ENCODE assay signal across 8 cellular contexts in genomic region chr2:231960810-231961348, GRCh38. TPM values are rescaled to one million over a fixed set of nuclear protein-coding genes. Genes with fewer than 3 reads are reported as not detected.
A peak's percentile ranks its signal among the peaks of the same experiment; 100 is the strongest.
DNase-seq lines count a peak whose midpoint lies in the region; ATAC-seq and TF ChIP-seq lines count a peak whose summit lies in the region.

No MANE protein-coding gene starts in this region.

- H3K27me3 ChIP-seq in KMS-11 (ENCODE audit: insufficient read depth, low read depth) (no peaks in the 10 kb centered on the region), ectodermal cell (ENCODE audit: control insufficient read depth, insufficient read depth, low read length, poor library complexity, severe bottlenecking) (no peaks in the 10 kb centered on the region), neural progenitor cell (no peaks in the 10 kb centered on the region)

- peaks cover 9% of the 10 kb centered on the region for H3K4me1 ChIP-seq in KMS-11 (ENCODE audit: low read depth, poor library complexity, severe bottlenecking)
- peaks cover 7% of the 10 kb centered on the region for H3K4me1 ChIP-seq in ectodermal cell (ENCODE audit: control insufficient read depth, insufficient read depth, low read length)
- peaks cover 5% of the 10 kb centered on the region for H3K4me1 ChIP-seq in neural progenitor cell

- ATAC-seq in HG03159 (IDR thresholded peaks at IDR 0.05; ENCODE audit: unreplicated experiment) = no peak

- peak overlapping the region; percentile 87 for H3K27ac Mint-ChIP-seq in neural progenitor cell

- H3K4me3 ChIP-seq in GM12865 (ENCODE audit: low read depth, low read length) = peak overlapping the region; percentile 92
- H3K4me3 ChIP-seq in KMS-11 (IDR thresholded peaks at IDR 0.05; ENCODE audit: insufficient read depth, low read depth, low read length) = no peak overlapping the region
- H3K4me3 ChIP-seq in ectodermal cell (ENCODE audit: insufficient read depth, low read depth, low read length) = peak overlapping the region; percentile 67
- H3K4me3 ChIP-seq in neural progenitor cell = peak overlapping the region; percentile 68

- TF ChIP-seq CTCF in GM12865 (IDR thresholded peaks at IDR 0.05; ENCODE audit: insufficient read depth, low read depth, low read length, missing control alignments) (no peak), KMS-11 (conservative IDR thresholded peaks at IDR 0.05; ENCODE audit: low read depth, low read length) (no peak), neural progenitor cell (IDR thresholded peaks at IDR 0.05) (no peak)

- peak overlapping the region; percentile 89 for H3K4me2 ChIP-seq in KMS-11
- H3K4me2 ChIP-seq in neural progenitor cell = peak overlapping the region; percentile 85

- peak overlapping the region; percentile 66 for H3K27ac ChIP-seq in KMS-11
- H3K27ac ChIP-seq in ectodermal cell (ENCODE audit: insufficient read depth, low read depth, low read length, poor library complexity, severe bottlenecking) = no peak overlapping the region
- H3K27ac ChIP-seq in neural progenitor cell = no peak overlapping the region

- H3K9me3 ChIP-seq in ectodermal cell (ENCODE audit: control insufficient read depth, low read length) = no peaks in the 10 kb centered on the region
- no peaks in the 10 kb centered on the region for H3K9me3 ChIP-seq in neural progenitor cell (ENCODE audit: low read depth)

- H3K27me3 Mint-ChIP-seq in neural progenitor cell (ENCODE audit: insufficient read depth, low read depth) = peaks cover 5% of the 10 kb centered on the region

- H3F3A ChIP-seq in neural progenitor cell (ENCODE audit: low read depth) = peaks cover 9% of the 10 kb centered on the region

- WGBS in ectodermal cell, 2 experiments = 69 to 73% methylated on average over 18 of the region's 18 CpGs

- peak overlapping the region; percentile 97 for H3K4me3 Mint-ChIP-seq in neural progenitor cell

- no peak for DNase-seq in GM12865 (ENCODE audit: low read depth)
- DNase-seq in neural progenitor cell (ENCODE audit: low spot score) = no peak
- no peak for DNase-seq in KG1 (lab: John Stamatoyannopoulos, UW)
- DNase-seq in stimulated activated CD4-positive, alpha-beta T cell treated with anti-CD3 and anti-CD28 coated beads, Interleukin-2, amount 100 ng/mL, for 24 hours = no peak
- no peak for DNase-seq in NCI-H1417 (lab: John Stamatoyannopoulos, UW)

- H4K20me1 ChIP-seq in KMS-11 (ENCODE audit: insufficient read depth) (no peaks in the 10 kb centered on the region), neural progenitor cell (ENCODE audit: low read depth) (no peaks in the 10 kb centered on the region)

- H3K9me3 Mint-ChIP-seq in neural progenitor cell = no peaks in the 10 kb centered on the region

- H3K36me3 ChIP-seq in KMS-11 (ENCODE audit: insufficient read depth) (no peaks in the 10 kb centered on the region), ectodermal cell (ENCODE audit: control insufficient read depth, insufficient read depth, low read length) (no peaks in the 10 kb centered on the region), neural progenitor cell (no peaks in the 10 kb centered on the region)

- H2AFZ ChIP-seq in KMS-11 (ENCODE audit: low read depth) = peak overlapping the region; percentile 89
- H2AFZ ChIP-seq in neural progenitor cell (replicated peaks) = peak overlapping the region; percentile 87

- H3K9ac ChIP-seq in KMS-11 (peak overlapping the region; percentile 90), neural progenitor cell (peak overlapping the region; percentile 30)

- peaks cover 4% of the 10 kb centered on the region for H3K36me3 Mint-ChIP-seq in neural progenitor cell

- H3K4me1 Mint-ChIP-seq in neural progenitor cell = peaks cover 27% of the 10 kb centered on the region

- peaks cover 41% of the 10 kb centered on the region for H3K79me2 ChIP-seq in KMS-11 (ENCODE audit: insufficient read depth, low read depth)
- peaks cover 39% of the 10 kb centered on the region for H3K79me2 ChIP-seq in neural progenitor cell (ENCODE audit: low read depth)

RNA-seq across cellular contexts. Expression of gene DIS3L2, which starts 0.6 kb away (rescaled TPM):
- 32.2 TPM for polyA plus RNA-seq in ectodermal cell (2013, experiment 1 of 4)
- polyA plus RNA-seq in ectodermal cell (2013, experiment 2 of 4) = 29.7 TPM
- 19.0 TPM for polyA plus RNA-seq in ectodermal cell (2013, experiment 3 of 4)
- 24.3 TPM for polyA plus RNA-seq in ectodermal cell (2013, experiment 4 of 4)
- total RNA-seq in neural progenitor cell (ENCODE audit: low replicate concordance) = 23.2 and 35.3 TPM in 2 replicates

RNA-seq across cellular contexts. Expression of gene NPPC, which starts 34.7 kb away (rescaled TPM):
- polyA plus RNA-seq in ectodermal cell (2013, experiment 1 of 4) = 2.4 TPM
- 1.5 TPM for polyA plus RNA-seq in ectodermal cell (2013, experiment 2 of 4)
- 8.9 TPM for polyA plus RNA-seq in ectodermal cell (2013, experiment 3 of 4)
- 12.8 TPM for polyA plus RNA-seq in ectodermal cell (2013, experiment 4 of 4)
- not detected in 2 replicates for total RNA-seq in neural progenitor cell (ENCODE audit: low replicate concordance)
